Comparison of ENCODE assay signal across 8 cellular contexts in the genomic region with DNA sequence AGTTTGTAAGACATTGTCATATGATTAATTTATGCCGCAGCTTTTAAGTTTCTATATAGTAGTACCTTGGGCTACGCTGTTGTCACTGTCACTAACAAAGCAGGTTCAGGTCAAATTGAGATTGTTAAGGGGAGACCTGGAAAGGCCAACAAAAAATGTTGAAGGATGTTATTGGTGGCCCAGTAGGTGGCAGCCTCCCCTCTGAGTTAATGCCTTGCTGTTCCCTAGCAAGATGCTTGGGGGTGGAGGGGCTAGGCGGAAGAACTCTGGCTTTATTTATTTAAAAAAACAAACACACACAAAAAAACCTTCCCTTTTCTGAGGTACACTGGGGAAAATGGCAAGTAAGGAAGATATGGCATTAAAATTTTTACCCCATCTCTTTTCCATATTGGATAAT.
A peak's percentile ranks its signal among the peaks of the same experiment; 100 is the strongest.
DNase-seq lines count a peak whose midpoint lies in the region; ATAC-seq, FAIRE-seq and TF ChIP-seq lines count a peak whose summit lies in the region.

No MANE protein-coding gene starts in this region.

- H3K27ac Mint-ChIP-seq in natural killer cell, result no peak overlapping the region

- no peaks in the 10 kb centered on the region for H3K36me3 ChIP-seq in keratinocyte (ENCODE audit: control insufficient read depth in 2 of 2, extremely low read depth in 1 of 2, insufficient read depth in 2 of 2, low read length in 2 of 2)

- H3K4me1 ChIP-seq in keratinocyte (ENCODE audit: control insufficient read depth, extremely low read depth, insufficient read depth, low read length), result no peaks in the 10 kb centered on the region

- H3K27me3 Mint-ChIP-seq in natural killer cell (ENCODE audit: low read depth in 2 of 2), result peaks cover 17 to 69% of the 10 kb centered on the region in 2 donors

- H3K27ac ChIP-seq in keratinocyte (ENCODE audit: control insufficient read depth, insufficient read depth, low read length), result no peak overlapping the region

- no peaks in the 10 kb centered on the region for H4K20me1 ChIP-seq in keratinocyte (ENCODE audit: control insufficient read depth, extremely low read depth, insufficient read depth, low read length)

- no peaks in the 10 kb centered on the region for H3K9me1 ChIP-seq in keratinocyte (ENCODE audit: control insufficient read depth, extremely low read depth, insufficient read depth, low read length)

- no peak overlapping the region for H3K4me2 ChIP-seq in keratinocyte (ENCODE audit: control insufficient read depth, extremely low read depth, insufficient read depth, low read depth, low read length)

- no peak overlapping the region for H2AFZ ChIP-seq in keratinocyte (ENCODE audit: control insufficient read depth, low read length)

- no peaks in the 10 kb centered on the region for H3K27me3 ChIP-seq in keratinocyte (ENCODE audit: control insufficient read depth, extremely low read depth, insufficient read depth, low read length)

- H3K79me2 ChIP-seq in keratinocyte (ENCODE audit: control insufficient read depth, insufficient read depth, low read length), result no peaks in the 10 kb centered on the region

- FAIRE-seq in keratinocyte (lab: Jason Lieb, UNC), result no peak

- no peaks in the 10 kb centered on the region for H3K4me1 Mint-ChIP-seq in natural killer cell

- intact Hi-C loops in natural killer cell (cut with micrococcal nuclease), result no loop called here

- H3K9me3 ChIP-seq in keratinocyte (ENCODE audit: control insufficient read depth, low read depth, low read length), result no peaks in the 10 kb centered on the region

- no peak overlapping the region for H3K9ac ChIP-seq in keratinocyte (ENCODE audit: control insufficient read depth, extremely low read depth, insufficient read depth, low read length)

- in situ Hi-C loops in ACHN (cut with HindIII; ENCODE audit: low pct_ligation_motif_present, low pct_unique_long_range_greater_than_20kb, low sequenced_read_pairs), result no loop called here

- no peaks in the 10 kb centered on the region for H3K36me3 Mint-ChIP-seq in natural killer cell

- dilution Hi-C loops in keratinocyte (cut with MboI; ENCODE audit: extremely low pct_ligation_motif_present, low sequenced_read_pairs), result no loop called here

- H3K9me3 Mint-ChIP-seq in natural killer cell, result no peaks in the 10 kb centered on the region

- TF ChIP-seq CTCF in GM12872 (IDR thresholded peaks at IDR 0.05; ENCODE audit: insufficient read depth, low read depth, low read length) (peak; percentile 64), keratinocyte (optimal IDR thresholded peaks at IDR 0.05 in 1 of 3, IDR thresholded peaks at IDR 0.05 in 1 of 3, conservative IDR thresholded peaks at IDR 0.05 in 1 of 3; ENCODE audit: extremely low read depth in 1 of 3, insufficient read depth in 2 of 3, low read length in 3 of 3) (peak; percentile 28 to 62 (median 57)), natural killer cell (IDR thresholded peaks at IDR 0.05) (no peak)

- no peak overlapping the region for H3K4me3 ChIP-seq in keratinocyte (ENCODE audit: control insufficient read depth in 2 of 3, extremely low read depth in 1 of 3, insufficient read depth in 2 of 3, low read depth in 1 of 3, low read length in 3 of 3)

- peak; percentile 50 for DNase-seq in ACHN
- peak; percentile 63 for DNase-seq in NCI-H1092 treated with DMSO at 0.1 percent for 48 hours (lab: John Stamatoyannopoulos, UW)
- peak; percentile 11 for DNase-seq in UCSD-AML1 (lab: John Stamatoyannopoulos, UW; ENCODE audit: unreplicated experiment)
- no peak for DNase-seq in keratinocyte (ENCODE audit: low read depth, low spot score)
- DNase-seq in natural killer cell, result no peak

- H3K4me3 Mint-ChIP-seq in natural killer cell, result no peak overlapping the region

- ATAC-seq in GM21526 (IDR thresholded peaks at IDR 0.05; ENCODE audit: low FRiP score, unreplicated experiment) (no peak), natural killer cell (no peak), HG02870 (IDR thresholded peaks at IDR 0.05; ENCODE audit: unreplicated experiment) (no peak)

Comparison
In these comparisons a context has a peak if more than half of its experiments do, and no peak if none do; other contexts are left out.
1. DNase-seq: peak in ACHN (single experiment), NCI-H1092 treated with DMSO at 0.1 percent for 48 hours (single experiment) and UCSD-AML1 (single experiment); none in keratinocyte (single experiment) and natural killer cell (single experiment).